Comparison of ENCODE assay signal across 22 cellular contexts in genomic region chr5:122152266-122152900, GRCh38. TPM values are rescaled to one million over a fixed set of nuclear protein-coding genes. Genes with fewer than 3 reads are reported as not detected.
A peak's percentile ranks its signal among the peaks of the same experiment; 100 is the strongest.
DNase-seq lines count a peak whose midpoint lies in the region; ATAC-seq and TF ChIP-seq lines count a peak whose summit lies in the region.
"Had no signal": no experiment of that assay in that cellular context is flagged by ENCODE, and none has a peak within 500 bp of the region (broad histone marks: within the 10 kb centered on the region; RNA-seq: fewer than 3 reads in every experiment).

No MANE protein-coding gene starts in this region.

- H3K9ac ChIP-seq in mesendoderm (ENCODE audit: low read length): no peak overlapping the region
- H3K9ac ChIP-seq: KMS-11 had no signal

- no peak overlapping the region for H2BK15ac ChIP-seq in mesendoderm (replicated peaks; ENCODE audit: low read depth)

- H3K79me2 ChIP-seq in GM23338 (replicated peaks; ENCODE audit: insufficient read depth): no peaks in the 10 kb centered on the region
- no peaks in the 10 kb centered on the region for H3K79me2 ChIP-seq in mesendoderm (ENCODE audit: control insufficient read depth, insufficient read depth, low read length)

- H3K79me1 ChIP-seq in mesendoderm (ENCODE audit: low read length): no peaks in the 10 kb centered on the region

- H3K18ac ChIP-seq in mesendoderm (ENCODE audit: low read length): peak overlapping the region; percentile 13

- H3K4me3 ChIP-seq in GM23338: no peak overlapping the region
- H3K4me3 ChIP-seq in astrocyte of the cerebellum (ENCODE audit: low read depth, low read length): no peak overlapping the region
- no peak overlapping the region for H3K4me3 ChIP-seq in mesendoderm (ENCODE audit: low read length)
- no peak overlapping the region for H3K4me3 ChIP-seq in thoracic aorta
- H3K4me3 ChIP-seq: breast epithelium, right lobe of liver had no signal

- no peaks in the 10 kb centered on the region for H3K36me3 Mint-ChIP-seq in GM23338 (ENCODE audit: low read depth)

- no peak for ATAC-seq in GM23338
- ATAC-seq in thoracic aorta (ENCODE audit: insufficient number of reproducible peaks, low FRiP score, low read depth): no peak
- ATAC-seq: right lobe of liver had no signal

- no peak overlapping the region for H2BK120ac ChIP-seq in mesendoderm (ENCODE audit: low read depth, low read length)

- in situ Hi-C loops in astrocyte of the cerebellum (cut with HindIII; ENCODE audit: low sequenced_read_pairs): no loop called here

- H3K27ac ChIP-seq in GM23338 (ENCODE audit: low read depth) (no peak overlapping the region), mesendoderm (ENCODE audit: low read depth, low read length) (peak overlapping the region; percentile 5), thoracic aorta (peak overlapping the region; percentile 66 to 67)
- H3K27ac ChIP-seq: breast epithelium, KMS-11, right lobe of liver had no signal

- H3K27me3 ChIP-seq in GM23338 (ENCODE audit: insufficient read depth): no peaks in the 10 kb centered on the region
- H3K27me3 ChIP-seq in mesendoderm (ENCODE audit: insufficient read depth, low read length, poor library complexity): no peaks in the 10 kb centered on the region
- no peaks in the 10 kb centered on the region for H3K27me3 ChIP-seq in thoracic aorta (replicated peaks; ENCODE audit: insufficient read depth)
- H3K27me3 ChIP-seq: breast epithelium, right lobe of liver had no signal

- H3F3A ChIP-seq in GM23338 (replicated peaks; ENCODE audit: low read depth): no peaks in the 10 kb centered on the region

- no peak overlapping the region for H4K8ac ChIP-seq in mesendoderm (ENCODE audit: low read depth, low read length)

- no peak overlapping the region for H4K5ac ChIP-seq in mesendoderm (ENCODE audit: low read length)

- H3K4me1 ChIP-seq in GM23338 (ENCODE audit: insufficient read depth): no peaks in the 10 kb centered on the region
- H3K4me1 ChIP-seq in mesendoderm (ENCODE audit: control insufficient read depth, low read depth, low read length): peaks cover 12% of the 10 kb centered on the region
- peaks cover 25 to 60% of the 10 kb centered on the region in 2 donors for H3K4me1 ChIP-seq in thoracic aorta (ENCODE audit: control insufficient read depth in 1 of 2, low read depth in 2 of 2)
- H3K4me1 ChIP-seq: breast epithelium, right lobe of liver had no signal

- DNase-seq in GM23338 (ENCODE audit: low spot score) (no peak), astrocyte of the cerebellum (ENCODE audit: low read depth) (peak; percentile 82), mesendoderm (peak; percentile 81), thoracic aorta (ENCODE audit: low spot score) (no peak), NCI-H1694 (lab: John Stamatoyannopoulos, UW) (no peak), mesenteric fat pad (ENCODE audit: low spot score) (no peak), midbrain (lab: John Stamatoyannopoulos, UW) (no peak)
- DNase-seq: activated CD4-positive, alpha-beta T cell treated with anti-CD3 and anti-CD28 coated beads, Interleukin-2, amount 50 U/mL, for 1 hour; activated naive CD4-positive, alpha-beta T cell treated with anti-CD3 and anti-CD28 coated beads for 36 hours; activated T-cell treated with anti-CD3 and anti-CD28 coated beads for 4 hours; C1 segment of cervical spinal cord; glutamatergic neuron; NCI-H1092 treated with DMSO at 0.1 percent for 48 hours; NCI-H526 treated with DMSO at 0.1 percent for 48 hours; right lobe of liver; stimulated activated CD4-positive, alpha-beta T cell treated with anti-CD3 and anti-CD28 coated beads, Interleukin-2, amount 100 ng/mL, for 48 hours had no signal

- no peak overlapping the region for H2AK5ac ChIP-seq in mesendoderm (ENCODE audit: low read length)

- no peak overlapping the region for H3K23ac ChIP-seq in mesendoderm (ENCODE audit: low read length)

- no peak overlapping the region for H3K4me2 ChIP-seq in GM23338
- no peak overlapping the region for H3K4me2 ChIP-seq in mesendoderm (ENCODE audit: low read length)
- H3K4me2 ChIP-seq: KMS-11 had no signal

- WGBS in mesendoderm (ENCODE audit: extremely low coverage, insufficient coverage, low lambda C conversion rate): no CpG with 5 or more reads among the region's 10 CpGs

- no peak overlapping the region for H3K4ac ChIP-seq in mesendoderm (ENCODE audit: low read depth, low read length)

- peak overlapping the region; percentile 13 for H2BK5ac ChIP-seq in mesendoderm (ENCODE audit: low read length)

- H3K9me3 ChIP-seq in thoracic aorta: no peaks in the 10 kb centered on the region
- H3K9me3 ChIP-seq: breast epithelium, right lobe of liver had no signal

- H2AFZ ChIP-seq in GM23338: peak overlapping the region; percentile 63; the same call in 1 of the 2 replicates

- no peak overlapping the region for H3K27ac Mint-ChIP-seq in GM23338
- H3K27ac Mint-ChIP-seq: activated naive CD4-positive, alpha-beta T cell treated with anti-CD3 and anti-CD28 coated beads for 36 hours had no signal

- H4K20me1 ChIP-seq in GM23338 (replicated peaks; ENCODE audit: insufficient read depth): no peaks in the 10 kb centered on the region

- H3K9me2 ChIP-seq in GM23338 (ENCODE audit: insufficient read depth): peaks cover 2% of the 10 kb centered on the region; the same call in 1 of the 2 replicates

- H3K9me3 Mint-ChIP-seq in GM23338: no peaks in the 10 kb centered on the region
- H3K9me3 Mint-ChIP-seq: activated naive CD4-positive, alpha-beta T cell treated with anti-CD3 and anti-CD28 coated beads for 36 hours had no signal

- no peaks in the 10 kb centered on the region; the same call in 2 of the 3 replicates for H3K4me1 Mint-ChIP-seq in GM23338

- peak overlapping the region; percentile 61 for H3K56ac ChIP-seq in mesendoderm (ENCODE audit: low read length)

- H3K27me3 Mint-ChIP-seq in GM23338 (ENCODE audit: insufficient read depth, low read depth, poor library complexity): no peaks in the 10 kb centered on the region

- H3K36me3 ChIP-seq in GM23338 (ENCODE audit: insufficient read depth) (no peaks in the 10 kb centered on the region), mesendoderm (ENCODE audit: control insufficient read depth, insufficient read depth, low read length) (no peaks in the 10 kb centered on the region), thoracic aorta (no peaks in the 10 kb centered on the region)
- H3K36me3 ChIP-seq: breast epithelium, right lobe of liver had no signal

- no peak for TF ChIP-seq CTCF in GM23338 (conservative IDR thresholded peaks at IDR 0.05; ENCODE audit: low read depth in 2 of 2)
- TF ChIP-seq CTCF in astrocyte of the cerebellum (IDR thresholded peaks at IDR 0.05; ENCODE audit: low read depth, low read length, missing control alignments): no peak
- no peak for TF ChIP-seq CTCF in thoracic aorta (IDR thresholded peaks at IDR 0.05)

- no peak overlapping the region for H3K4me3 Mint-ChIP-seq in GM23338
- H3K4me3 Mint-ChIP-seq: activated naive CD4-positive, alpha-beta T cell treated with anti-CD3 and anti-CD28 coated beads for 36 hours had no signal

TF ChIP-seq in GM23338, 12 proteins besides CTCF, POLR2A, EP300 and RAD21:
- TF ChIP-seq ZNF114 (CRISPR knock-in tag; IDR thresholded peaks at IDR 0.05): no peak
- TF ChIP-seq CREB1 (CRISPR knock-in tag; IDR thresholded peaks at IDR 0.05; ENCODE audit: low read depth): no peak
- TF ChIP-seq ZNF331 (CRISPR knock-in tag; IDR thresholded peaks at IDR 0.05; ENCODE audit: low read depth): no peak
- TF ChIP-seq, protein P1, sequence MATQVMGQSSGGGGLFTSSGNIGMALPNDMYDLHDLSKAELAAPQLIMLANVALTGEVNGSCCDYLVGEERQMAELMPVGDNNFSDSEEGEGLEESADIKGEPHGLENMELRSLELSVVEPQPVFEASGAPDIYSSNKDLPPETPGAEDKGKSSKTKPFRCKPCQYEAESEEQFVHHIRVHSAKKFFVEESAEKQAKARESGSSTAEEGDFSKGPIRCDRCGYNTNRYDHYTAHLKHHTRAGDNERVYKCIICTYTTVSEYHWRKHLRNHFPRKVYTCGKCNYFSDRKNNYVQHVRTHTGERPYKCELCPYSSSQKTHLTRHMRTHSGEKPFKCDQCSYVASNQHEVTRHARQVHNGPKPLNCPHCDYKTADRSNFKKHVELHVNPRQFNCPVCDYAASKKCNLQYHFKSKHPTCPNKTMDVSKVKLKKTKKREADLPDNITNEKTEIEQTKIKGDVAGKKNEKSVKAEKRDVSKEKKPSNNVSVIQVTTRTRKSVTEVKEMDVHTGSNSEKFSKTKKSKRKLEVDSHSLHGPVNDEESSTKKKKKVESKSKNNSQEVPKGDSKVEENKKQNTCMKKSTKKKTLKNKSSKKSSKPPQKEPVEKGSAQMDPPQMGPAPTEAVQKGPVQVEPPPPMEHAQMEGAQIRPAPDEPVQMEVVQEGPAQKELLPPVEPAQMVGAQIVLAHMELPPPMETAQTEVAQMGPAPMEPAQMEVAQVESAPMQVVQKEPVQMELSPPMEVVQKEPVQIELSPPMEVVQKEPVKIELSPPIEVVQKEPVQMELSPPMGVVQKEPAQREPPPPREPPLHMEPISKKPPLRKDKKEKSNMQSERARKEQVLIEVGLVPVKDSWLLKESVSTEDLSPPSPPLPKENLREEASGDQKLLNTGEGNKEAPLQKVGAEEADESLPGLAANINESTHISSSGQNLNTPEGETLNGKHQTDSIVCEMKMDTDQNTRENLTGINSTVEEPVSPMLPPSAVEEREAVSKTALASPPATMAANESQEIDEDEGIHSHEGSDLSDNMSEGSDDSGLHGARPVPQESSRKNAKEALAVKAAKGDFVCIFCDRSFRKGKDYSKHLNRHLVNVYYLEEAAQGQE (IDR thresholded peaks at IDR 0.05; ENCODE audit: unreplicated experiment): no peak
- TF ChIP-seq, protein P2, sequence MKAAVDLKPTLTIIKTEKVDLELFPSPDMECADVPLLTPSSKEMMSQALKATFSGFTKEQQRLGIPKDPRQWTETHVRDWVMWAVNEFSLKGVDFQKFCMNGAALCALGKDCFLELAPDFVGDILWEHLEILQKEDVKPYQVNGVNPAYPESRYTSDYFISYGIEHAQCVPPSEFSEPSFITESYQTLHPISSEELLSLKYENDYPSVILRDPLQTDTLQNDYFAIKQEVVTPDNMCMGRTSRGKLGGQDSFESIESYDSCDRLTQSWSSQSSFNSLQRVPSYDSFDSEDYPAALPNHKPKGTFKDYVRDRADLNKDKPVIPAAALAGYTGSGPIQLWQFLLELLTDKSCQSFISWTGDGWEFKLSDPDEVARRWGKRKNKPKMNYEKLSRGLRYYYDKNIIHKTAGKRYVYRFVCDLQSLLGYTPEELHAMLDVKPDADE (IDR thresholded peaks at IDR 0.05): no peak
- TF ChIP-seq EZH2phosphoT487 (IDR thresholded peaks at IDR 0.05; ENCODE audit: unreplicated experiment): no peak

RNA-seq across cellular contexts. Expression of gene ZNF474, which starts 23.0 kb away (rescaled TPM):
- total RNA-seq in GM23338 (2014; rRNA removed; shearing (Covaris generic)): 0.59 TPM in 1 of 2 replicates, not detected in the other
- polyA plus RNA-seq in GM23338 (2016; fragmentation: Nextera tagmentation; extraction: Ambion mirVana): not detected in 2 replicates
- polyA plus RNA-seq in mesendoderm (2013, experiment 1 of 2): 0.08 TPM
- 0.04 TPM for polyA plus RNA-seq in mesendoderm (2013, experiment 2 of 2)
- under 1 TPM; 0.27 to 0.92 TPM for total RNA-seq in thoracic aorta
- 0.26 TPM for total RNA-seq in mesenteric fat pad
- total RNA-seq: activated naive CD4-positive, alpha-beta T cell treated with anti-CD3 and anti-CD28 coated beads for 36 hours; epithelial cell of proximal tubule; H1; lung microvascular endothelial cell; OCI-LY7 had no signal
- polyA plus RNA-seq: H1 had no signal

Comparison
In these comparisons a context has a peak if more than half of its experiments do, and no peak if none do; other contexts are left out.
1. DNase-seq: peak in astrocyte of the cerebellum (single experiment) and mesendoderm (single experiment); none in GM23338 (single experiment), thoracic aorta (single experiment), NCI-H1694 (single experiment), mesenteric fat pad (single experiment) and midbrain (single experiment).